18 cellular contexts compared by ENCODE assay signal in the genomic region with DNA sequence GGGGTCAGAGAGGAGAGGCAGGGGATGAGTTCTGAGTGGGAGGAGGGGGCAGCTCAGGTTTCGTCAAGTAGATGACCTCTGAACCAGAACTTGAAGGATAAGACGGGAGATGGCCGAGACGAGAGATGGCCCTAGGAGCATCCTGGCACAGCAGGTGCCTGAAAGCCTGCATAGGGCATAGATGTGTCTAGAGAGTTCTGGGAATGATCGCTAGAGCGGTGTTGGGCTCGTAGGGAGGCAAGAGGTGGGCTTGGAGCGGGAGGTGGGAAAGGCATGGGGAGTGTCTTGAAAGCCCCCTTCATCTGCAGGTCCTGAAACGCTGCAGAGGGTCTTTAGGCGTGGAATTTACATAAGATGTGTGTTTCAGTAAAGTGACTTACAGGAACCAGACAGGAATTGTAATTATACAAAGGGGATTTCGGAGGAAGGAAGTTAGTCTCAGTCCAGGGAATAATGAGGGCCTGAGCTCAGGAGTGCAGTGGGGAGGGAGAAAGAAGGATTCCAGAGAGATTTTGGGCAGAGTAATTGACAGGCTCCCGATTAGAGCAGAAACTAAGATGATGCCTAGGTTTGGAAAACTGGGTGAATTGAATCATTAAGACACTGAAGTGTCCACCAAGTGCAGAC. TPM values are rescaled to one million over a fixed set of nuclear protein-coding genes. Genes with fewer than 3 reads are reported as not detected.
DNase-seq lines count a peak whose midpoint lies in the region; ATAC-seq and TF ChIP-seq lines count a peak whose summit lies in the region.
"Had no signal": no experiment of that assay in that cellular context is flagged by ENCODE, and none has a peak within 500 bp of the region (broad histone marks: within the 10 kb centered on the region; RNA-seq: fewer than 3 reads in every experiment).

No MANE protein-coding gene starts in this region.

- H3K27ac ChIP-seq in RWPE2 (ENCODE audit: poor library complexity, severe bottlenecking) (no peak overlapping the region), lower lobe of right lung (peak overlapping the region; percentile 48), subcutaneous abdominal adipose tissue (ENCODE audit: low read depth, low read length) (peak overlapping the region; percentile 69)
- H3K27ac ChIP-seq in effector memory CD4-positive, alpha-beta T cell (ENCODE audit: insufficient read depth, low read length, poor library complexity, severe bottlenecking) = no peak overlapping the region
- H3K27ac ChIP-seq: BLaER1 treated with 17β-estradiol and CSF1 and Interleukin-3, amounts not matched to agents 10 nM and 100 nM; PC-9 had no signal

- H3K9me3 Mint-ChIP-seq in IgD-negative memory B cell = peaks cover 0 to 4% (median 0%) of the 10 kb centered on the region in 3 donors

- H3K36me3 Mint-ChIP-seq in IgD-negative memory B cell = no peaks in the 10 kb centered on the region

- H3K27me3 ChIP-seq in RWPE2 (ENCODE audit: insufficient read depth, poor library complexity, severe bottlenecking) (no peaks in the 10 kb centered on the region), lower lobe of right lung (ENCODE audit: low read depth) (no peaks in the 10 kb centered on the region), subcutaneous abdominal adipose tissue (ENCODE audit: control insufficient read depth in 5 of 5, insufficient read depth in 4 of 5, low read length in 5 of 5) (peaks cover 0 to 17% (median 5%) of the 10 kb centered on the region in 5 donors)
- no peaks in the 10 kb centered on the region for H3K27me3 ChIP-seq in effector memory CD4-positive, alpha-beta T cell (replicated peaks; ENCODE audit: control insufficient read depth, insufficient read depth, low read length, poor library complexity, severe bottlenecking)
- H3K27me3 ChIP-seq: BLaER1 treated with 17β-estradiol and CSF1 and Interleukin-3, amounts not matched to agents 10 nM and 100 nM had no signal

- intact Hi-C loops in lower lobe of right lung (cut with DNase I) = no loop called here

- DNase-seq in RWPE2 (ENCODE audit: low spot score) (peak; percentile 16), lower lobe of right lung (no peak), OCI-M2 (lab: John Stamatoyannopoulos, UW; ENCODE audit: unreplicated experiment) (no peak)
- no peak for DNase-seq in activated CD4-positive, alpha-beta T cell treated with anti-CD3 and anti-CD28 coated beads, Interleukin-2, amount 50 U/mL, for 4 hours
- DNase-seq in effector memory CD4-positive, alpha-beta T cell = no peak
- DNase-seq: CD8-positive, alpha-beta memory T cell; KBM-7; MV-4-11; NCI-H1417; NCI-H187 treated with DMSO at 0.1 percent for 48 hours; NCI-H2227 treated with DMSO at 0.1 percent for 48 hours; NCI-H510A treated with DMSO at 0.1 percent for 48 hours; NCI-H82; PC-9 had no signal

- H3K4me3 ChIP-seq in RWPE2 (ENCODE audit: severe bottlenecking) = no peak overlapping the region
- no peak overlapping the region for H3K4me3 ChIP-seq in lower lobe of right lung
- H3K4me3 ChIP-seq in subcutaneous abdominal adipose tissue (ENCODE audit: low read depth in 1 of 5, low read length in 5 of 5) = no peak overlapping the region
- no peak overlapping the region for H3K4me3 ChIP-seq in effector memory CD4-positive, alpha-beta T cell (ENCODE audit: insufficient read depth, low read depth, low read length, poor library complexity, severe bottlenecking)
- H3K4me3 ChIP-seq: BLaER1 treated with 17β-estradiol and CSF1 and Interleukin-3, amounts not matched to agents 10 nM and 100 nM; PC-9 had no signal

- H3K4me3 Mint-ChIP-seq in IgD-negative memory B cell = no peak overlapping the region
- H3K4me3 Mint-ChIP-seq: CD8-positive, alpha-beta memory T cell had no signal

- peak overlapping the region in 2 of 3 donors; percentile 3 to 34 for H3K27ac Mint-ChIP-seq in IgD-negative memory B cell
- H3K27ac Mint-ChIP-seq: CD8-positive, alpha-beta memory T cell had no signal

- TF ChIP-seq CTCF in RWPE2 (IDR thresholded peaks at IDR 0.05; ENCODE audit: poor library complexity, severe bottlenecking) = no peak
- no peak for TF ChIP-seq CTCF in lower lobe of right lung (IDR thresholded peaks at IDR 0.05)

- H3K36me3 ChIP-seq in RWPE2 (ENCODE audit: low read depth) = no peaks in the 10 kb centered on the region
- H3K36me3 ChIP-seq in lower lobe of right lung = no peaks in the 10 kb centered on the region
- H3K36me3 ChIP-seq in subcutaneous abdominal adipose tissue (ENCODE audit: control insufficient read depth in 5 of 5, insufficient read depth in 5 of 5, low read length in 5 of 5) = no peaks in the 10 kb centered on the region
- H3K36me3 ChIP-seq in effector memory CD4-positive, alpha-beta T cell (ENCODE audit: control insufficient read depth, insufficient read depth, low read length) = no peaks in the 10 kb centered on the region
- H3K36me3 ChIP-seq: BLaER1 treated with 17β-estradiol and CSF1 and Interleukin-3, amounts not matched to agents 10 nM and 100 nM had no signal

- H3K4me1 Mint-ChIP-seq in IgD-negative memory B cell = no peaks in the 10 kb centered on the region
- H3K4me1 Mint-ChIP-seq: CD8-positive, alpha-beta memory T cell had no signal

- H3K4me1 ChIP-seq in RWPE2 (ENCODE audit: insufficient read depth, poor library complexity, severe bottlenecking) (peaks cover 13% of the 10 kb centered on the region), lower lobe of right lung (peaks cover 17% of the 10 kb centered on the region), subcutaneous abdominal adipose tissue (ENCODE audit: control insufficient read depth in 5 of 5, insufficient read depth in 5 of 5, low read length in 5 of 5) (peaks cover 0 to 62% (median 8%) of the 10 kb centered on the region in 5 donors)
- no peaks in the 10 kb centered on the region for H3K4me1 ChIP-seq in effector memory CD4-positive, alpha-beta T cell (ENCODE audit: control insufficient read depth, insufficient read depth, low read length, poor library complexity, severe bottlenecking)

- H3K27me3 Mint-ChIP-seq in IgD-negative memory B cell = peaks cover 9% of the 10 kb centered on the region

- no peaks in the 10 kb centered on the region for H3K9me3 ChIP-seq in RWPE2 (ENCODE audit: severe bottlenecking)
- no peaks in the 10 kb centered on the region for H3K9me3 ChIP-seq in lower lobe of right lung
- peaks cover 0 to 3% (median 2%) of the 10 kb centered on the region in 5 donors for H3K9me3 ChIP-seq in subcutaneous abdominal adipose tissue (ENCODE audit: control insufficient read depth in 5 of 5, low read length in 5 of 5)
- H3K9me3 ChIP-seq in effector memory CD4-positive, alpha-beta T cell (ENCODE audit: control insufficient read depth, low read length) = no peaks in the 10 kb centered on the region
- H3K9me3 ChIP-seq: BLaER1 treated with 17β-estradiol and CSF1 and Interleukin-3, amounts not matched to agents 10 nM and 100 nM had no signal

- H3K9ac ChIP-seq in subcutaneous abdominal adipose tissue (ENCODE audit: low read length in 5 of 5) = peak overlapping the region in 1 of 5 donors; percentile 45
- H3K9ac ChIP-seq: BLaER1 treated with 17β-estradiol and CSF1 and Interleukin-3, amounts not matched to agents 10 nM and 100 nM had no signal

- ATAC-seq in RWPE2 (ENCODE audit: low read depth) (no peak), lower lobe of right lung (peak in 1 of 2 donors; percentile 8)

RNA-seq across cellular contexts. Expression of a gene that starts 43.3 kb away (rescaled TPM):
- polyA plus RNA-seq in IgD-negative memory B cell = 0.79 TPM
- 213 TPM for total RNA-seq in lower lobe of right lung
- total RNA-seq: CD8-positive, alpha-beta memory T cell; PC-9; SK-MEL-5 had no signal
- polyA plus RNA-seq: CD8-positive, alpha-beta memory T cell had no signal

Comparison
In these comparisons a context has a peak if more than half of its experiments do, and no peak if none do; other contexts are left out.
1. H3K27ac ChIP-seq: peak in lower lobe of right lung (single experiment) and subcutaneous abdominal adipose tissue (single experiment); none in RWPE2 (single experiment) and effector memory CD4-positive, alpha-beta T cell (single experiment).